ENCODE assay signal across 18 cellular contexts in the genomic region with DNA sequence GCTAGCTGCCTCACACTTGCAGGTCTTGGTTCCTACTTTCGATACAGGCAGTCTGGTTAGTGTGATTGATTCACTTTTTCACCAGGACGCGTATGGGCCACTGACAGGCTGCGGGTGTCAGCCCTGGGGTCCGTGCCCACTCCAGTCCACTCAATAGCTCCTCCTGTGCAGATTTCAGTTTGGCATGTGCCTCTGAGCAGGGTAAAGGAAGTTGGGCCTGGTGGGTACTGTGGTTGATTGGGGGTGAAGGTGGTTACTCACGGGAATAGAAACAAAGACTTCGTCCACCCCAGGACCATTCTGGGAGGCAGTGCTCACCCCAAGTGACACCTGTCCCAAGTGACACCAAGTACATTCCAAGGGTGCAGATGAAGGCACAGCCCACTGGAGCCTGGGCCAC.
DNase-seq lines count a peak whose midpoint lies in the region; ATAC-seq, FAIRE-seq and TF ChIP-seq lines count a peak whose summit lies in the region.
"Had no signal": no experiment of that assay in that cellular context is flagged by ENCODE, and none has a peak within 500 bp of the region (broad histone marks: within the 10 kb centered on the region; RNA-seq: fewer than 3 reads in every experiment).

No MANE protein-coding gene starts in this region.

- no peak overlapping the region for H3K4me2 ChIP-seq in DND-41 (ENCODE audit: insufficient read depth, low read length)
- H3K4me2 ChIP-seq: GM23338 had no signal

- DNase-seq in DND-41 (peak; percentile 11), MV-4-11 (lab: John Stamatoyannopoulos, UW) (peak; percentile 38), bronchial epithelial cell (ENCODE audit: low read depth) (no peak), islet precursor cell (peak; percentile 18), C1 segment of cervical spinal cord (lab: John Stamatoyannopoulos, UW) (no peak), kidney tubule cell (ENCODE audit: low spot score) (no peak)
- DNase-seq in stimulated activated CD8-positive, alpha-beta memory T cell treated with anti-CD3 and anti-CD28 coated beads, Interleukin-4, amount 100 ng/mL, for 48 hours, result no peak
- DNase-seq: ACHN; CD4-positive, alpha-beta memory T cell; DMS153; DMS79 treated with DMSO at 0.1 percent for 48 hours; EL; H7; HFFc6 had no signal

- H3K9ac ChIP-seq in DND-41 (ENCODE audit: low read depth, low read length), result no peak overlapping the region

- TF ChIP-seq CTCF in DND-41 (IDR thresholded peaks at IDR 0.05; ENCODE audit: borderline replicate concordance, extremely low read depth, low read length, poor library complexity, severe bottlenecking), result no peak
- no peak for TF ChIP-seq CTCF in bronchial epithelial cell (IDR thresholded peaks at IDR 0.05; ENCODE audit: insufficient read depth, low read length, severe bottlenecking)

- H2AFZ ChIP-seq in DND-41 (ENCODE audit: low read depth, low read length), result no peak overlapping the region
- H2AFZ ChIP-seq: GM23338 had no signal

- no peaks in the 10 kb centered on the region for H3K9me3 ChIP-seq in DND-41 (ENCODE audit: insufficient read depth, low read length, severe bottlenecking)

- no peak overlapping the region for H3K27ac ChIP-seq in DND-41 (ENCODE audit: low read length)
- H3K27ac ChIP-seq: HL-60 had no signal

- H3K79me2 ChIP-seq in DND-41 (ENCODE audit: insufficient read depth, low read length), result no peaks in the 10 kb centered on the region

- no peak overlapping the region for H3K4me3 ChIP-seq in DND-41 (ENCODE audit: low read depth in 1 of 2, low read length in 2 of 2)
- no peak overlapping the region for H3K4me3 ChIP-seq in bronchial epithelial cell (ENCODE audit: low read depth, low read length)
- H3K4me3 ChIP-seq: GM23338 had no signal

- H3K36me3 ChIP-seq in DND-41 (ENCODE audit: insufficient read depth, low read length), result no peaks in the 10 kb centered on the region
- no peaks in the 10 kb centered on the region for H3K36me3 ChIP-seq in bronchial epithelial cell (ENCODE audit: control insufficient read depth, insufficient read depth, low read length)

- H3K27me3 ChIP-seq in DND-41 (ENCODE audit: insufficient read depth, low read length, poor library complexity) (no peaks in the 10 kb centered on the region), bronchial epithelial cell (ENCODE audit: control insufficient read depth, insufficient read depth, low read length) (no peaks in the 10 kb centered on the region)

- H3K4me1 ChIP-seq in DND-41 (ENCODE audit: insufficient read depth, low read length), result peaks cover 18% of the 10 kb centered on the region

- H4K20me1 ChIP-seq in DND-41 (ENCODE audit: insufficient read depth, low read length), result no peaks in the 10 kb centered on the region

- peak; percentile 22; the same call in 1 of the 3 replicates for ATAC-seq in DND-41 (ENCODE audit: insufficient read depth, low read depth)
- ATAC-seq: GM23338, HCT116 had no signal

- peak; percentile 7 for FAIRE-seq in bronchial epithelial cell (lab: Jason Lieb, UNC)
- FAIRE-seq: A204.1 had no signal

Comparison
In these comparisons a context has a peak if more than half of its experiments do, and no peak if none do; other contexts are left out.
1. DNase-seq: peak in DND-41 (single experiment), MV-4-11 (single experiment) and islet precursor cell (single experiment); none in bronchial epithelial cell (single experiment), stimulated activated CD8-positive, alpha-beta memory T cell treated with anti-CD3 and anti-CD28 coated beads, Interleukin-4, amount 100 ng/mL, for 48 hours (single experiment), C1 segment of cervical spinal cord (0 of 14) and kidney tubule cell (single experiment).